Comparison of ENCODE assay signal across 21 cellular contexts in genomic region chr11:61691378-61692156, GRCh38. TPM values are rescaled to one million over a fixed set of nuclear protein-coding genes. Genes with fewer than 3 reads are reported as not detected.
DNase-seq lines count a peak whose midpoint lies in the region; ATAC-seq and TF ChIP-seq lines count a peak whose summit lies in the region.
"Had no signal": no experiment of that assay in that cellular context is flagged by ENCODE, and none has a peak within 500 bp of the region (broad histone marks: within the 10 kb centered on the region; RNA-seq: fewer than 3 reads in every experiment).

No MANE protein-coding gene starts in this region.

- H3F3A ChIP-seq in GM23338 (replicated peaks; ENCODE audit: low read depth), result peaks cover 9% of the 10 kb centered on the region; the same call in 1 of the 2 replicates

- no peak for TF ChIP-seq CTCF in GM23338 (conservative IDR thresholded peaks at IDR 0.05; ENCODE audit: low read depth in 2 of 2)
- no peak for TF ChIP-seq CTCF in endodermal cell (conservative IDR thresholded peaks at IDR 0.05)

- H3K27ac Mint-ChIP-seq in GM23338 (no peak overlapping the region), endodermal cell (no peak overlapping the region)
- H3K27ac Mint-ChIP-seq: stimulated activated naive CD8-positive, alpha-beta T cell treated with anti-CD3 and anti-CD28 coated beads, Interleukin-15, amount 100 ng/mL, for 72 hours had no signal

- H2AFZ ChIP-seq in GM23338, result peak overlapping the region; percentile 32; the same call in 1 of the 2 replicates

- H3K9me3 Mint-ChIP-seq in GM23338 (no peaks in the 10 kb centered on the region), endodermal cell (no peaks in the 10 kb centered on the region)
- H3K9me3 Mint-ChIP-seq: stimulated activated naive CD8-positive, alpha-beta T cell treated with anti-CD3 and anti-CD28 coated beads, Interleukin-15, amount 100 ng/mL, for 72 hours had no signal

- DNase-seq in GM23338 (ENCODE audit: low spot score) (peak; percentile 54), NCI-H2171 (lab: John Stamatoyannopoulos, UW) (peak; percentile 56), endodermal cell (peak; percentile 67), pons (ENCODE audit: low spot score) (no peak), SKM-1 treated with dmso at 0.1 percent for 144 hours (lab: John Stamatoyannopoulos, UW; ENCODE audit: unreplicated experiment) (no peak), C1 segment of cervical spinal cord (lab: John Stamatoyannopoulos, UW) (no peak)
- DNase-seq: activated CD4-positive, alpha-beta T cell treated with anti-CD3 and anti-CD28 coated beads, Interleukin-2, amount 50 U/mL, for 4 hours; activated naive CD4-positive, alpha-beta T cell treated with Interleukin-2 at 50 U/mL for 16 hours; activated T-cell treated with anti-CD3 and anti-CD28 coated beads for 4 hours; Caco-2; cerebellar nuclear complex; effector memory CD4-positive, alpha-beta T cell; GF-D8; lower lobe of right lung; NK-92 treated with Interleukin-12 subunit alpha and Interleukin-12 subunit beta, amount 100 ng/mL, for 24 hours; RPMI8226; stimulated activated CD4-positive, alpha-beta T cell treated with anti-CD3 and anti-CD28 coated beads, Interleukin-2, amount 100 ng/mL, for 24 hours; stimulated activated naive CD8-positive, alpha-beta T cell treated with anti-CD3 and anti-CD28 coated beads, Interleukin-15, amount 100 ng/mL, for 72 hours had no signal

- H3K4me3 Mint-ChIP-seq in GM23338 (no peak overlapping the region), endodermal cell (no peak overlapping the region)
- H3K4me3 Mint-ChIP-seq: stimulated activated naive CD8-positive, alpha-beta T cell treated with anti-CD3 and anti-CD28 coated beads, Interleukin-15, amount 100 ng/mL, for 72 hours had no signal

- H3K4me2 ChIP-seq in BLaER1 treated with 17β-estradiol and CSF1 and Interleukin-3, amounts not matched to agents 10 nM and 100 nM, result peak overlapping the region in 6 of 11 experiments; percentile 5 to 34 (median 18); a peak in 7 of 22 replicates
- H3K4me2 ChIP-seq in GM23338, result peak overlapping the region; percentile 26; the same call in 1 of the 2 replicates

- H3K27me3 Mint-ChIP-seq in GM23338 (ENCODE audit: insufficient read depth, low read depth, poor library complexity), result peaks cover 11% of the 10 kb centered on the region
- no peaks in the 10 kb centered on the region for H3K27me3 Mint-ChIP-seq in endodermal cell (ENCODE audit: insufficient read depth)

- no peak overlapping the region for H3K27ac ChIP-seq in BLaER1 treated with 17β-estradiol and CSF1 and Interleukin-3, amounts not matched to agents 10 nM and 100 nM
- H3K27ac ChIP-seq in GM23338 (ENCODE audit: low read depth), result no peak overlapping the region
- H3K27ac ChIP-seq in endodermal cell (ENCODE audit: low read depth, low read length), result no peak overlapping the region
- H3K27ac ChIP-seq: lower lobe of right lung had no signal

- H4K20me1 ChIP-seq in BLaER1 treated with 17β-estradiol and CSF1 and Interleukin-3, amounts not matched to agents 10 nM and 100 nM, result peaks cover 0 to 49% (median 0%) of the 10 kb centered on the region in 11 experiments; a peak in 5 of 22 replicates
- no peaks in the 10 kb centered on the region for H4K20me1 ChIP-seq in GM23338 (replicated peaks; ENCODE audit: insufficient read depth)

- H3K27me3 ChIP-seq in BLaER1 treated with 17β-estradiol and CSF1 and Interleukin-3, amounts not matched to agents 10 nM and 100 nM, result peaks cover 0 to 4% (median 0%) of the 10 kb centered on the region in 11 experiments; a peak in 1 of 22 replicates
- H3K27me3 ChIP-seq in GM23338 (ENCODE audit: insufficient read depth) (no peaks in the 10 kb centered on the region), endodermal cell (ENCODE audit: control insufficient read depth, insufficient read depth, low read length, poor library complexity, severe bottlenecking) (no peaks in the 10 kb centered on the region)
- H3K27me3 ChIP-seq: pancreas had no signal

- WGBS in endodermal cell (ENCODE audit: insufficient coverage in 1 of 2, insufficient read length in 1 of 2), 2 experiments, result 60 to 80% methylated on average over 9 to 12 of the region's 12 CpGs

- H3K4me1 ChIP-seq in BLaER1 treated with 17β-estradiol and CSF1 and Interleukin-3, amounts not matched to agents 10 nM and 100 nM, result peaks cover 67 to 93% (median 81%) of the 10 kb centered on the region in 10 experiments
- H3K4me1 ChIP-seq in GM23338 (ENCODE audit: insufficient read depth), result peaks cover 37% of the 10 kb centered on the region
- H3K4me1 ChIP-seq in endodermal cell (ENCODE audit: control insufficient read depth, insufficient read depth, low read length), result peaks cover 5% of the 10 kb centered on the region

- H3K4me1 Mint-ChIP-seq in GM23338 (peaks cover 46% of the 10 kb centered on the region), endodermal cell (peaks cover 25% of the 10 kb centered on the region)

- no peaks in the 10 kb centered on the region for H3K36me3 ChIP-seq in BLaER1 treated with 17β-estradiol and CSF1 and Interleukin-3, amounts not matched to agents 10 nM and 100 nM
- H3K36me3 ChIP-seq in GM23338 (ENCODE audit: insufficient read depth) (no peaks in the 10 kb centered on the region), endodermal cell (ENCODE audit: control insufficient read depth, insufficient read depth, low read length) (no peaks in the 10 kb centered on the region)
- H3K36me3 ChIP-seq: lower lobe of right lung, pancreas had no signal

- no peak for ATAC-seq in GM23338
- ATAC-seq: GM12878; lower lobe of right lung; pancreas; stimulated activated naive CD8-positive, alpha-beta T cell treated with anti-CD3 and anti-CD28 coated beads, Interleukin-15, amount 100 ng/mL, for 72 hours had no signal

- H3K9me3 ChIP-seq in BLaER1 treated with 17β-estradiol and CSF1 and Interleukin-3, amounts not matched to agents 10 nM and 100 nM (replicated peaks in 1 of 11), result no peaks in the 10 kb centered on the region
- H3K9me3 ChIP-seq in endodermal cell (ENCODE audit: control insufficient read depth, low read length), result no peaks in the 10 kb centered on the region
- H3K9me3 ChIP-seq: Caco-2, lower lobe of right lung, pancreas had no signal

- no peak overlapping the region for H3K9ac ChIP-seq in BLaER1 treated with 17β-estradiol and CSF1 and Interleukin-3, amounts not matched to agents 10 nM and 100 nM
- H3K9ac ChIP-seq in endodermal cell (ENCODE audit: extremely low read depth, low read length, poor library complexity, severe bottlenecking), result no peak overlapping the region

- H3K4me3 ChIP-seq in BLaER1 treated with 17β-estradiol and CSF1 and Interleukin-3, amounts not matched to agents 10 nM and 100 nM, result no peak overlapping the region
- no peak overlapping the region for H3K4me3 ChIP-seq in GM23338
- H3K4me3 ChIP-seq in endodermal cell (ENCODE audit: low read length), result no peak overlapping the region
- H3K4me3 ChIP-seq: GM12878, lower lobe of right lung, pancreas had no signal

- H3K36me3 Mint-ChIP-seq in GM23338 (ENCODE audit: low read depth), result no peaks in the 10 kb centered on the region
- H3K36me3 Mint-ChIP-seq in endodermal cell (ENCODE audit: low read depth), result no peaks in the 10 kb centered on the region

- H3K79me2 ChIP-seq in GM23338 (replicated peaks; ENCODE audit: insufficient read depth), result no peaks in the 10 kb centered on the region

- no peaks in the 10 kb centered on the region for H3K9me2 ChIP-seq in GM23338 (ENCODE audit: insufficient read depth)

TF ChIP-seq in GM23338, 12 proteins besides CTCF, POLR2A, EP300 and RAD21 (continues in another document):
- no peak for TF ChIP-seq EZH2 (IDR thresholded peaks at IDR 0.05; ENCODE audit: low read depth, unreplicated experiment)
- TF ChIP-seq EZH2phosphoT487 (IDR thresholded peaks at IDR 0.05; ENCODE audit: unreplicated experiment), result no peak
- TF ChIP-seq NANOG (IDR thresholded peaks at IDR 0.05; ENCODE audit: borderline replicate concordance), result no peak
- no peak for TF ChIP-seq POLR2AphosphoS5 (IDR thresholded peaks at IDR 0.05; ENCODE audit: low read depth)
- no peak for TF ChIP-seq REST (IDR thresholded peaks at IDR 0.05; ENCODE audit: unreplicated experiment)
- TF ChIP-seq ZNF331 (CRISPR knock-in tag; IDR thresholded peaks at IDR 0.05; ENCODE audit: low read depth), result no peak
- no peak for TF ChIP-seq STAT1 (IDR thresholded peaks at IDR 0.05; ENCODE audit: unreplicated experiment)

RNA-seq across cellular contexts. Expression of gene DAGLA, which starts 11.4 kb away (rescaled TPM):
- 1.3 and 2.5 TPM in 2 replicates for total RNA-seq in GM23338 (2014; rRNA removed; shearing (Covaris generic))
- polyA plus RNA-seq in GM23338 (2016; fragmentation: Nextera tagmentation; extraction: Ambion mirVana), result 0.52 and 0.55 TPM in 2 replicates
- total RNA-seq in endodermal cell, result 1 to 10 TPM; 5.6 to 8.7 TPM
- 6.4 TPM for polyA plus RNA-seq in endodermal cell (2013, experiment 1 of 2)
- 5.5 TPM for polyA plus RNA-seq in endodermal cell (2013, experiment 2 of 2)
- polyA plus RNA-seq: GM12878 had no signal

Comparison
In these comparisons a context has a peak if more than half of its experiments do, and no peak if none do; other contexts are left out.
1. DNase-seq: peak in GM23338 (single experiment), NCI-H2171 (single experiment) and endodermal cell (single experiment); none in pons (single experiment), SKM-1 treated with dmso at 0.1 percent for 144 hours (single experiment) and C1 segment of cervical spinal cord (0 of 14).